Comparison of ENCODE assay signal across 1 cellular context in the genomic region with DNA sequence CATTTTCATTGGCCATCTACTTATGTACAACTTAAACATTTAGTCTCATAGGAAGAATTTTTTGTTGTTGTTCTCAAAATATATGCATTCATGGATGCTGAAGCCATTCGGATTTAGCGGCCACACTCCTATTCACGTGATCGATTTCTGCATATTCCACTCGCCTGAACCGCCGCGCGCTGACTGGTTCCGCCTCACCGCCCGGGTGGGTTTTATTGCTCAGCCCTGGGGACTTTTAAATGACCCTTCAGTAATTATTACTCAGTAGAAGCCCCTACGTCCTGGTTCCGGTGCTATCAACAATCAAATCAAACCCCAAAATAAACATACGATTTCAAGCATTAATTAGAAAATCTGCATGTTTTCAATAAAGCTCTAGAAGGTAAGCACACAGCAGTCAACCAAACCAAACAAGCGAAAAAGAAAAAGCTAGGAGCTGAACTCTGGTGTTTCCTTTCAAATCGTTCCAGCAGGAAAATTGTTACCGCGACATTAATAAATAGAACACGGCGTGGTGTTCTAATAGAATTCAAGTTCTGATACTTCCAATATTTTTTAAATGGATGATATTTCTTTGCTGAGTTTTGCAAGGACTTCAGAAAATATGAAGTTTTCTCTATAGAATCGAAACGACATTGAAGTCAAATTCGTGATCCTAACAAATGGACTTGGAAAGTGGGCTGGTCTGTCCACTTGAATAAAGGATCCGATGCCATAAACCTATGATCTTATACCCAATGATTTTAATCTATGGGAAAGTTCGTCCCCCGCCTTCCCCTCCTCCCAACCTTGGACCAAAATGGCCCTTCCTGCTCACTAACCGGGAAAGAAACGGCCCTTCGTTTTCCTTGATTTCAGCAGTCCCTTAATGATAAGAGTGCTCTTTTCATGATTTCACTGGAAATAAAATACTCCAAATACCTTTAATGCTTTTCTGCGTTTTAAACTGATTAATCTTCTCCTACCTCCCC.
TF ChIP-seq lines count a peak whose summit lies in the region.

No MANE protein-coding gene starts in this region.

TF ChIP-seq in H1, 55 proteins besides CTCF, POLR2A, EP300 and RAD21:
- TF ChIP-seq, protein P1, sequence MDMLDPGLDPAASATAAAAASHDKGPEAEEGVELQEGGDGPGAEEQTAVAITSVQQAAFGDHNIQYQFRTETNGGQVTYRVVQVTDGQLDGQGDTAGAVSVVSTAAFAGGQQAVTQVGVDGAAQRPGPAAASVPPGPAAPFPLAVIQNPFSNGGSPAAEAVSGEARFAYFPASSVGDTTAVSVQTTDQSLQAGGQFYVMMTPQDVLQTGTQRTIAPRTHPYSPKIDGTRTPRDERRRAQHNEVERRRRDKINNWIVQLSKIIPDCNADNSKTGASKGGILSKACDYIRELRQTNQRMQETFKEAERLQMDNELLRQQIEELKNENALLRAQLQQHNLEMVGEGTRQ (IDR thresholded peaks at IDR 0.05; ENCODE audit: low read length): no peak
- no peak for TF ChIP-seq TAF7 (optimal IDR thresholded peaks at IDR 0.05; ENCODE audit: borderline replicate concordance, low read depth, low read length)
- TF ChIP-seq RNF2 (IDR thresholded peaks at IDR 0.05; ENCODE audit: borderline replicate concordance, low read depth, low read length, missing control alignments, poor library complexity, severe bottlenecking): peak; percentile 98
- TF ChIP-seq, protein P2, sequence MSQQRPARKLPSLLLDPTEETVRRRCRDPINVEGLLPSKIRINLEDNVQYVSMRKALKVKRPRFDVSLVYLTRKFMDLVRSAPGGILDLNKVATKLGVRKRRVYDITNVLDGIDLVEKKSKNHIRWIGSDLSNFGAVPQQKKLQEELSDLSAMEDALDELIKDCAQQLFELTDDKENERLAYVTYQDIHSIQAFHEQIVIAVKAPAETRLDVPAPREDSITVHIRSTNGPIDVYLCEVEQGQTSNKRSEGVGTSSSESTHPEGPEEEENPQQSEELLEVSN (IDR thresholded peaks at IDR 0.05): no peak
- no peak for TF ChIP-seq TBP (IDR thresholded peaks at IDR 0.05; ENCODE audit: low read depth, low read length)
- peak; percentile 69 for TF ChIP-seq EZH2 (IDR thresholded peaks at IDR 0.05; ENCODE audit: low read depth, low read length, severe bottlenecking)
- peak; percentile 83 for TF ChIP-seq SUZ12 (IDR thresholded peaks at IDR 0.05; ENCODE audit: low read length)
- TF ChIP-seq, protein P3, sequence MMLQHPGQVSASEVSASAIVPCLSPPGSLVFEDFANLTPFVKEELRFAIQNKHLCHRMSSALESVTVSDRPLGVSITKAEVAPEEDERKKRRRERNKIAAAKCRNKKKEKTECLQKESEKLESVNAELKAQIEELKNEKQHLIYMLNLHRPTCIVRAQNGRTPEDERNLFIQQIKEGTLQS (IDR thresholded peaks at IDR 0.05; ENCODE audit: insufficient read depth, low read depth, low read length): no peak
- TF ChIP-seq, protein P4, sequence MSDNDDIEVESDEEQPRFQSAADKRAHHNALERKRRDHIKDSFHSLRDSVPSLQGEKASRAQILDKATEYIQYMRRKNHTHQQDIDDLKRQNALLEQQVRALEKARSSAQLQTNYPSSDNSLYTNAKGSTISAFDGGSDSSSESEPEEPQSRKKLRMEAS (IDR thresholded peaks at IDR 0.05): no peak
- no peak for TF ChIP-seq JUND (IDR thresholded peaks at IDR 0.05; ENCODE audit: low read length)
- no peak for TF ChIP-seq CREB1 (IDR thresholded peaks at IDR 0.05)
- TF ChIP-seq BRCA1 (IDR thresholded peaks at IDR 0.05; ENCODE audit: low read depth, low read length): no peak
- TF ChIP-seq SIN3A (conservative IDR thresholded peaks at IDR 0.05 in 1 of 2, IDR thresholded peaks at IDR 0.05 in 1 of 2; ENCODE audit: low read depth in 1 of 2, low read length in 2 of 2): no peak
- no peak for TF ChIP-seq BACH1 (IDR thresholded peaks at IDR 0.05; ENCODE audit: low read length)
- TF ChIP-seq CHD7 (IDR thresholded peaks at IDR 0.05; ENCODE audit: insufficient replicate concordance, low read length): peak; percentile 1
- no peak for TF ChIP-seq SIX5 (IDR thresholded peaks at IDR 0.05; ENCODE audit: low read depth, low read length)
- peak; percentile 92; the same call in 1 of the 2 replicates for TF ChIP-seq CBX8 (IDR thresholded peaks at IDR 0.05; ENCODE audit: borderline replicate concordance, low read depth, low read length)
- TF ChIP-seq ASH2L (IDR thresholded peaks at IDR 0.05; ENCODE audit: low read length): no peak
- TF ChIP-seq SP1 (IDR thresholded peaks at IDR 0.05; ENCODE audit: low read depth, low read length): 0 out of 2 replicates have a peak, but pooled peaks have one; percentile 12
- TF ChIP-seq KDM4A (IDR thresholded peaks at IDR 0.05; ENCODE audit: low read depth, low read length, severe bottlenecking): no peak
TF ChIP-seq in H1: peak in this region for 6.
